In the genomic region with DNA sequence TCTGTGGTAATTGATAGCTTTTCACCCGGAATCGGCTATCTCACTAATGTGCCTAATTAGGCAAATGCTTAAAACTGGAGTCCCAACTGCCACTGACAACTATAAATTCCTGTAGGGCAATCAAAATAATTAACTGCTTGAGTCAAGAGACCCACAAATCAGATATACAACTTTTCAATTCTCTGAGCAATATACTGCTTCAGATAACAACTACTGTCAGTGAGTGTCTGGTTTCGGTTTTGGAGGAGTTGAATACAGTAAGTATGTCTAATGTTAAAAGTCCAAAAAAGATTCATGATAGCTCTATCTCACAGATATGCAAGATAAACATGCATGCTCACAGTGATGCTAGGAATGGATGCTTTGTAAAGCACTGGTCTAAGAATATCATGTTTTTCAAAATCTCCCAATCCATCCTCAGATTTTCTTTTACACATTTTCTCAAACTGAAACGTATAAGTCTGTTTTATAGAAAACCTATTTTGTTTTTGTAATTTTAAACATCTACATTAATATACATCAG, we compare ENCODE assay signal across 29 cellular contexts.
"Had no signal": no experiment of that assay in that cellular context is flagged by ENCODE, and none has a peak within 500 bp of the region (broad histone marks: within the 10 kb centered on the region; RNA-seq: fewer than 3 reads in every experiment).

No MANE protein-coding gene starts in this region.

- H3K27me3 Mint-ChIP-seq: activated CD4-positive, alpha-beta memory T cell treated with anti-CD3 and anti-CD28 coated beads for 36 hours; activated T-helper 17 cell treated with anti-CD3 and anti-CD28 coated beads, Interleukin-2, amount 50 U/mL, for 72 hours; naive thymus-derived CD8-positive, alpha-beta T cell; stimulated activated memory B cell treated with anti-CD40 and anti-IgM and Interleukin-4, amounts not matched to agents 10 μg/mL and 1 μg/mL and 100 μg/mL, for 72 hours; stimulated activated naive CD8-positive, alpha-beta T cell treated with anti-CD3 and anti-CD28 coated beads, Interleukin-15, amount 100 ng/mL, for 72 hours; T-helper 17 cell had no signal

- H3K27ac Mint-ChIP-seq: activated CD4-positive, alpha-beta memory T cell treated with anti-CD3 and anti-CD28 coated beads for 36 hours; activated T-helper 17 cell treated with anti-CD3 and anti-CD28 coated beads, Interleukin-2, amount 50 U/mL, for 72 hours; immature natural killer cell; naive thymus-derived CD8-positive, alpha-beta T cell; stimulated activated memory B cell treated with anti-CD40 and anti-IgM and Interleukin-4, amounts not matched to agents 10 μg/mL and 1 μg/mL and 100 μg/mL, for 72 hours; stimulated activated naive CD8-positive, alpha-beta T cell treated with anti-CD3 and anti-CD28 coated beads, Interleukin-15, amount 100 ng/mL, for 72 hours; T-helper 17 cell had no signal

- ATAC-seq: activated CD4-positive, CD25-positive, alpha-beta regulatory T cell treated with anti-CD3 and anti-CD28 coated beads, Interleukin-2, amount 50 U/mL, for 24 hours; activated T-cell treated with anti-CD3 and anti-CD28 coated beads, Interleukin-2, amount 50 U/mL, for 4 hours; activated T-helper 17 cell treated with anti-CD3 and anti-CD28 coated beads, Interleukin-2, amount 50 U/mL, for 72 hours; gastroesophageal sphincter; left colon; naive thymus-derived CD8-positive, alpha-beta T cell; right lobe of liver; stimulated activated memory B cell treated with anti-CD40 and anti-IgM and Interleukin-4, amounts not matched to agents 10 μg/mL and 1 μg/mL and 100 μg/mL, for 72 hours; stimulated activated naive CD8-positive, alpha-beta T cell treated with anti-CD3 and anti-CD28 coated beads, Interleukin-15, amount 100 ng/mL, for 72 hours; T-helper 17 cell had no signal

- H3K4me1 Mint-ChIP-seq: activated T-helper 17 cell treated with anti-CD3 and anti-CD28 coated beads, Interleukin-2, amount 50 U/mL, for 72 hours; immature natural killer cell; naive thymus-derived CD8-positive, alpha-beta T cell; stimulated activated memory B cell treated with anti-CD40 and anti-IgM and Interleukin-4, amounts not matched to agents 10 μg/mL and 1 μg/mL and 100 μg/mL, for 72 hours; stimulated activated naive CD8-positive, alpha-beta T cell treated with anti-CD3 and anti-CD28 coated beads, Interleukin-15, amount 100 ng/mL, for 72 hours; T-helper 17 cell had no signal

- DNase-seq: activated CD4-positive, alpha-beta memory T cell treated with anti-CD3 and anti-CD28 coated beads for 36 hours; activated CD4-positive, alpha-beta T cell treated with anti-CD3 and anti-CD28 coated beads for 48 hours; activated CD8-positive, alpha-beta memory T cell treated with anti-CD3 and anti-CD28 coated beads, Interleukin-2, amount 50 U/mL, for 48 hours; activated gamma-delta T cell treated with Interleukin-2 at 50 U/mL for 16 hours; activated naive CD4-positive, alpha-beta T cell treated with anti-CD3 and anti-CD28 coated beads, Interleukin-2, amount 50 U/mL, for 16 hours; activated T-cell treated with anti-CD3 and anti-CD28 coated beads, Interleukin-2, amount 50 U/mL, for 4 hours; amygdala; colonic mucosa; effector memory CD4-positive, alpha-beta T cell; immature natural killer cell; kidney; left colon; midbrain; naive thymus-derived CD8-positive, alpha-beta T cell; posterior cingulate gyrus; right lobe of liver; stimulated activated CD4-positive, alpha-beta T cell treated with anti-CD3 and anti-CD28 coated beads, Interleukin-4, amount 100 ng/mL, for 24 hours; stimulated activated CD8-positive, alpha-beta memory T cell treated with anti-CD3 and anti-CD28 coated beads, Interleukin-4, amount 100 ng/mL, for 48 hours; stimulated activated naive CD8-positive, alpha-beta T cell treated with anti-CD3 and anti-CD28 coated beads, Interleukin-15, amount 100 ng/mL, for 72 hours; SW 1271; T-helper 17 cell; T1000; thyroid gland; upper lobe of left lung; WERI-Rb-1 had no signal

- H3K36me3 Mint-ChIP-seq: activated CD4-positive, alpha-beta memory T cell treated with anti-CD3 and anti-CD28 coated beads for 36 hours; immature natural killer cell; naive thymus-derived CD8-positive, alpha-beta T cell; stimulated activated memory B cell treated with anti-CD40 and anti-IgM and Interleukin-4, amounts not matched to agents 10 μg/mL and 1 μg/mL and 100 μg/mL, for 72 hours had no signal

- H3K4me3 Mint-ChIP-seq: activated CD4-positive, alpha-beta memory T cell treated with anti-CD3 and anti-CD28 coated beads for 36 hours; activated T-cell treated with anti-CD3 and anti-CD28 coated beads, Interleukin-2, amount 50 U/mL, for 4 hours; activated T-helper 17 cell treated with anti-CD3 and anti-CD28 coated beads, Interleukin-2, amount 50 U/mL, for 72 hours; immature natural killer cell; naive thymus-derived CD8-positive, alpha-beta T cell; stimulated activated memory B cell treated with anti-CD40 and anti-IgM and Interleukin-4, amounts not matched to agents 10 μg/mL and 1 μg/mL and 100 μg/mL, for 72 hours; stimulated activated naive CD8-positive, alpha-beta T cell treated with anti-CD3 and anti-CD28 coated beads, Interleukin-15, amount 100 ng/mL, for 72 hours; T-helper 17 cell had no signal
